ENCODE assay signal across 8 cellular contexts in genomic region chr7:76317782-76318487, GRCh38. TPM values are rescaled to one million over a fixed set of nuclear protein-coding genes. Genes with fewer than 3 reads are reported as not detected.
DNase-seq lines count a peak whose midpoint lies in the region; TF ChIP-seq lines count a peak whose summit lies in the region.

No MANE protein-coding gene starts in this region.

- TF ChIP-seq POLR2A in Raji (IDR thresholded peaks at IDR 0.05; ENCODE audit: insufficient read depth, low read depth, low read length) = peak; percentile 90

- H3K9me3 Mint-ChIP-seq in neural crest cell = no peaks in the 10 kb centered on the region

- no peaks in the 10 kb centered on the region for H3K9me3 ChIP-seq in stomach smooth muscle (ENCODE audit: control insufficient read depth in 2 of 2, low read length in 2 of 2)

- H3K36me3 ChIP-seq in H7 (replicated peaks; ENCODE audit: control insufficient read depth, insufficient read depth, low read length) (0 out of 2 replicates have a peak, but pooled peaks cover 1% of the 10 kb centered on the region), stomach smooth muscle (ENCODE audit: control insufficient read depth in 2 of 2, insufficient read depth in 2 of 2, low read length in 2 of 2) (no peaks in the 10 kb centered on the region)

- peaks cover 27% of the 10 kb centered on the region for H3K4me1 ChIP-seq in stomach smooth muscle (ENCODE audit: control insufficient read depth, insufficient read depth, low read length)

- peak; percentile 96 for DNase-seq in ELR (ENCODE audit: low read depth)
- DNase-seq in H7 = peak; percentile 100
- DNase-seq in M059J (ENCODE audit: low read depth) = peak; percentile 97
- peak; percentile 99 for DNase-seq in activated effector memory CD4-positive, alpha-beta T cell treated with anti-CD3 and anti-CD28 coated beads, Interleukin-2, amount 50 U/mL, for 16 hours
- peak; percentile 94 for DNase-seq in fibroblast of the conjunctiva (ENCODE audit: low read depth)
- DNase-seq in neural crest cell (ENCODE audit: low read depth, low spot score) = peak; percentile 87

- TF ChIP-seq CTCF in neural crest cell (conservative IDR thresholded peaks at IDR 0.05) = no peak

- no peaks in the 10 kb centered on the region for H3K27me3 ChIP-seq in H7 (ENCODE audit: control insufficient read depth, insufficient read depth, low read length)
- no peaks in the 10 kb centered on the region for H3K27me3 ChIP-seq in stomach smooth muscle (ENCODE audit: control insufficient read depth in 1 of 2, insufficient read depth in 2 of 2, low read length in 2 of 2)

- H3K4me3 ChIP-seq in H7 (ENCODE audit: insufficient read depth, low read depth, low read length) = peak overlapping the region; percentile 71
- peak overlapping the region; percentile 84 to 91 for H3K4me3 ChIP-seq in stomach smooth muscle (ENCODE audit: low read length in 2 of 2)

- H3K27me3 Mint-ChIP-seq in neural crest cell (ENCODE audit: low read depth) = no peaks in the 10 kb centered on the region

- H3K9ac ChIP-seq in stomach smooth muscle (ENCODE audit: low read length in 2 of 2) = peak overlapping the region; percentile 73 to 91

- H3K27ac Mint-ChIP-seq in neural crest cell (ENCODE audit: unreplicated experiment) = peak overlapping the region; percentile 98

- peaks cover 26% of the 10 kb centered on the region for H3K4me1 Mint-ChIP-seq in neural crest cell

- H3K4me3 Mint-ChIP-seq in neural crest cell = peak overlapping the region; percentile 80

- H3K27ac ChIP-seq in stomach smooth muscle (ENCODE audit: low read length) = peak overlapping the region; percentile 88

- no peaks in the 10 kb centered on the region for H3K36me3 Mint-ChIP-seq in neural crest cell (ENCODE audit: low read depth)

RNA-seq across cellular contexts. Expression of gene HSPB1, which starts 15.5 kb away (rescaled TPM):
- 62.3 and 80.7 TPM in 2 replicates for total RNA-seq in H7 (2014; rRNA removed; shearing (Covaris generic))
- total RNA-seq in M059J (2014; rRNA removed; shearing (Covaris generic)) = 204 and 265 TPM in 2 replicates
- total RNA-seq in neural crest cell = 57.1 and 67.2 TPM in 2 replicates

RNA-seq across cellular contexts. Expression of gene YWHAG, which starts 40.9 kb away (rescaled TPM):
- 83.2 and 91.8 TPM in 2 replicates for total RNA-seq in H7 (2014; rRNA removed; shearing (Covaris generic))
- 131 and 133 TPM in 2 replicates for total RNA-seq in M059J (2014; rRNA removed; shearing (Covaris generic))
- 200 and 209 TPM in 2 replicates for total RNA-seq in neural crest cell

Comparison
In these comparisons a context has a peak if more than half of its experiments do, and no peak if none do; other contexts are left out.
1. Peak in every context shown above with its lines: DNase-seq, H3K4me3 ChIP-seq and H3K27ac ChIP-seq.